ENCODE assay signal across 8 cellular contexts in the genomic region with DNA sequence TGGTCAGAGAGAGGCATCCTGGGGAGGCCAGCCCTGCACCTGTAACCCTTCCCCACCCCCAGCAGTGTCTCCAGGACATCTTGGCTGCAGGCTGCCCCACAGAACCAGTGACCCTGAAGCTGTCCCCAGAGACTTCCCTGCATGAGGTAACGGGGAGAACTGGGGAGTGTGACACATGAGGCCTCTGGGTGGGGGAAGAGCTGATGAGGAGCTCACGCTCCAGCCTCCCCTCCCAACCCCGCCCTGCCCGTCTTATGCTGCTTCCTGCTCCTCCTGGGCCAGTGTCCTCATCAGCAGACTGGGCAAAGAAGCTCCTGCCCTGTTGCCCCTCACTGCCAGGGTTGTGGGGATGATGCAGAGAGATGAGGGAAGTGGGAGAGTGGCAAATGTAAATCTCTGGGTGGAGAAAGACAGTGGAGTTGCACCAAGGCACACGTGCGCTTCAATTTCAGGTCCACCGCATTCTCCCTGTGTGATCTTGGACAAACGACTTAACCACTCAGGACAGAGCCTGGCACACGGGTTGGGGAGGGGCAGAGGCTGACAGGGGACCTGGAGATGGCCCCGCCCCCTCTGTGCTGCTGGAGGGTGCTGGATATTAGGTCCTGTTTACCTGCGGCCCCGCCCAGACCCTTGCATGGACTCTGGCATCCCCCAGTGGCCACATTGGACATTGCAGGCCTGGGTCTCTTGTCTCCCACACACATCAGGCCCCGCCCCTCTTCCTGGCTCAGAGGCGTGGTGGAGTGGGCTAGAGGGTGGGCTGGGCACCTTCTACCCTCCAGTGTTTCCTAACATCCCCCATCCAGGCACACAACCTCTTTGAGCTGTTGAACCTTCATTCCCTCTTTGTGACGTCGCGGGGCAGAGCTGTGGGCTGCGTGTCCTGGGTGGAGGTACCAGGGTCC. TPM values are rescaled to one million over a fixed set of nuclear protein-coding genes. Genes with fewer than 3 reads are reported as not detected.
DNase-seq lines count a peak whose midpoint lies in the region; ATAC-seq and TF ChIP-seq lines count a peak whose summit lies in the region.

No MANE protein-coding gene starts in this region.

- no peak overlapping the region for H3K27ac Mint-ChIP-seq in activated T-helper 2 cell treated with anti-CD3 and anti-CD28 coated beads, Interferon-gamma antibody, Interleukin-2, Interleukin-4, amounts not matched to agents 10 μg/mL and 5 μg/mL and 100 μg/mL, durations not matched to agents 14 hours and 24 hours and 36 hours

- H3K4me1 Mint-ChIP-seq in activated T-helper 2 cell treated with anti-CD3 and anti-CD28 coated beads, Interferon-gamma antibody, Interleukin-2, Interleukin-4, amounts not matched to agents 10 μg/mL and 5 μg/mL and 100 μg/mL, durations not matched to agents 14 hours and 24 hours and 36 hours (ENCODE audit: low read depth), result peaks cover 3% of the 10 kb centered on the region

- H3K27ac ChIP-seq in RWPE2 (ENCODE audit: poor library complexity, severe bottlenecking) (no peak overlapping the region), foreskin keratinocyte (no peak overlapping the region), thoracic aorta (no peak overlapping the region)

- intact Hi-C loops in activated T-helper 2 cell treated with anti-CD3 and anti-CD28 coated beads, Interferon-gamma antibody, Interleukin-2, Interleukin-4, amounts not matched to agents 10 μg/mL and 5 μg/mL and 100 μg/mL, durations not matched to agents 14 hours and 24 hours and 36 hours (cut with micrococcal nuclease), result loop anchor here (1.0 to 5.0 kb wide), 4 partner anchors 23 to 264 kb away; no protein-coding TSS in a partner anchor

- DNase-seq in AG10803 (ENCODE audit: low read depth) (peak; percentile 64), M059J (ENCODE audit: low read depth) (peak; percentile 77), RWPE2 (ENCODE audit: low spot score) (peak; percentile 86), foreskin keratinocyte (peak in 1 of 2 donors; percentile 54), omental fat pad (ENCODE audit: low spot score) (peak; percentile 84), thoracic aorta (ENCODE audit: low spot score) (peak; percentile 62)
- peak; percentile 78 for DNase-seq in activated T-helper 2 cell treated with anti-CD3 and anti-CD28 coated beads, Interferon-gamma antibody, Interleukin-2, Interleukin-4, amounts not matched to agents 10 μg/mL and 5 μg/mL and 100 μg/mL, durations not matched to agents 14 hours and 24 hours and 36 hours (ENCODE audit: low spot score)

- H3K27me3 ChIP-seq in RWPE2 (ENCODE audit: insufficient read depth, poor library complexity, severe bottlenecking) (no peaks in the 10 kb centered on the region), foreskin keratinocyte (no peaks in the 10 kb centered on the region), thoracic aorta (replicated peaks; ENCODE audit: insufficient read depth) (no peaks in the 10 kb centered on the region)

- no peaks in the 10 kb centered on the region for H3K27me3 Mint-ChIP-seq in activated T-helper 2 cell treated with anti-CD3 and anti-CD28 coated beads, Interferon-gamma antibody, Interleukin-2, Interleukin-4, amounts not matched to agents 10 μg/mL and 5 μg/mL and 100 μg/mL, durations not matched to agents 14 hours and 24 hours and 36 hours (ENCODE audit: low read depth)

- H3K36me3 ChIP-seq in RWPE2 (ENCODE audit: low read depth) (no peaks in the 10 kb centered on the region), thoracic aorta (no peaks in the 10 kb centered on the region)

- no peak overlapping the region for H3K4me3 Mint-ChIP-seq in activated T-helper 2 cell treated with anti-CD3 and anti-CD28 coated beads, Interferon-gamma antibody, Interleukin-2, Interleukin-4, amounts not matched to agents 10 μg/mL and 5 μg/mL and 100 μg/mL, durations not matched to agents 14 hours and 24 hours and 36 hours (ENCODE audit: low read depth)

- H3K9me3 ChIP-seq in RWPE2 (ENCODE audit: severe bottlenecking), result no peaks in the 10 kb centered on the region
- no peaks in the 10 kb centered on the region for H3K9me3 ChIP-seq in thoracic aorta

- ATAC-seq in GM19324 (IDR thresholded peaks at IDR 0.05; ENCODE audit: low FRiP score, unreplicated experiment), result peak; percentile 49
- ATAC-seq in RWPE2 (ENCODE audit: low read depth), result peak; percentile 89
- ATAC-seq in foreskin keratinocyte, result peak; percentile 82
- peak; percentile 88 for ATAC-seq in omental fat pad (ENCODE audit: low FRiP score)
- no peak for ATAC-seq in thoracic aorta (ENCODE audit: insufficient number of reproducible peaks, low FRiP score, low read depth)

- H3K4me3 ChIP-seq in AG10803 (ENCODE audit: low read length) (no peak overlapping the region), RWPE2 (ENCODE audit: severe bottlenecking) (no peak overlapping the region), thoracic aorta (no peak overlapping the region)

- no peaks in the 10 kb centered on the region for H3K4me1 ChIP-seq in RWPE2 (ENCODE audit: insufficient read depth, poor library complexity, severe bottlenecking)
- no peaks in the 10 kb centered on the region for H3K4me1 ChIP-seq in foreskin keratinocyte
- H3K4me1 ChIP-seq in thoracic aorta (ENCODE audit: control insufficient read depth in 1 of 2, low read depth in 2 of 2), result no peaks in the 10 kb centered on the region

- no peaks in the 10 kb centered on the region for H3K9me3 Mint-ChIP-seq in activated T-helper 2 cell treated with anti-CD3 and anti-CD28 coated beads, Interferon-gamma antibody, Interleukin-2, Interleukin-4, amounts not matched to agents 10 μg/mL and 5 μg/mL and 100 μg/mL, durations not matched to agents 14 hours and 24 hours and 36 hours

- H3K36me3 Mint-ChIP-seq in activated T-helper 2 cell treated with anti-CD3 and anti-CD28 coated beads, Interferon-gamma antibody, Interleukin-2, Interleukin-4, amounts not matched to agents 10 μg/mL and 5 μg/mL and 100 μg/mL, durations not matched to agents 14 hours and 24 hours and 36 hours (ENCODE audit: low read depth), result no peaks in the 10 kb centered on the region

- TF ChIP-seq CTCF in AG10803 (conservative IDR thresholded peaks at IDR 0.05; ENCODE audit: low read length), result peak; percentile 81
- TF ChIP-seq CTCF in RWPE2 (IDR thresholded peaks at IDR 0.05; ENCODE audit: poor library complexity, severe bottlenecking), result peak; percentile 94
- TF ChIP-seq CTCF in foreskin keratinocyte (conservative IDR thresholded peaks at IDR 0.05), result peak; percentile 93
- TF ChIP-seq CTCF in omental fat pad (IDR thresholded peaks at IDR 0.05), result peak in 1 of 3 donors; percentile 93
- TF ChIP-seq CTCF in thoracic aorta (IDR thresholded peaks at IDR 0.05), result peak; percentile 94

RNA-seq across cellular contexts. Expression of a gene that starts 12.3 kb away (rescaled TPM):
- total RNA-seq in M059J (2014; rRNA removed; shearing (Covaris generic)), result 0.05 and 0.32 TPM in 2 replicates
- total RNA-seq in activated T-helper 2 cell treated with anti-CD3 and anti-CD28 coated beads, Interferon-gamma antibody, Interleukin-2, Interleukin-4, amounts not matched to agents 10 μg/mL and 5 μg/mL and 100 μg/mL, durations not matched to agents 14 hours and 24 hours and 36 hours, result not detected in 2 replicates
- total RNA-seq in foreskin keratinocyte (not detected in 2 replicates), omental fat pad (1 to 10 TPM in 2 of 4 donors, under 1 TPM in 1, not detected in 1; 0.38 to 2.2 (median 1.6) TPM), thoracic aorta (not detected)
- not detected in 2 replicates for polyA plus RNA-seq in foreskin keratinocyte

RNA-seq across cellular contexts. Expression of a gene that starts 17.6 kb away (rescaled TPM):
- total RNA-seq in M059J (2014; rRNA removed; shearing (Covaris generic)), result 0.71 and 1.7 TPM in 2 replicates
- 1.4 and 1.8 TPM in 2 replicates for total RNA-seq in activated T-helper 2 cell treated with anti-CD3 and anti-CD28 coated beads, Interferon-gamma antibody, Interleukin-2, Interleukin-4, amounts not matched to agents 10 μg/mL and 5 μg/mL and 100 μg/mL, durations not matched to agents 14 hours and 24 hours and 36 hours
- total RNA-seq in foreskin keratinocyte, result 0.53 and 0.65 TPM in 2 replicates
- polyA plus RNA-seq in foreskin keratinocyte, result 1.0 and 1.4 TPM in 2 replicates
- total RNA-seq in omental fat pad, result not detected
- total RNA-seq in thoracic aorta, result not detected

RNA-seq across cellular contexts. Expression of a gene that starts 34.0 kb away (rescaled TPM):
- 0.42 TPM in 1 of 2 replicates, not detected in the other for total RNA-seq in M059J (2014; rRNA removed; shearing (Covaris generic))
- not detected in 2 replicates for total RNA-seq in activated T-helper 2 cell treated with anti-CD3 and anti-CD28 coated beads, Interferon-gamma antibody, Interleukin-2, Interleukin-4, amounts not matched to agents 10 μg/mL and 5 μg/mL and 100 μg/mL, durations not matched to agents 14 hours and 24 hours and 36 hours
- total RNA-seq in foreskin keratinocyte (not detected in 2 replicates), omental fat pad (1 to 10 TPM in 2 of 4 donors, under 1 TPM in 2; 0.37 to 2.4 (median 1.0) TPM), thoracic aorta (1 to 10 TPM in 1 of 2 donors, not detected in 1; 4.7 TPM)
- not detected in 2 replicates for polyA plus RNA-seq in foreskin keratinocyte

RNA-seq across cellular contexts. Expression of a gene that starts 38.0 kb away (rescaled TPM):
- total RNA-seq in M059J (2014; rRNA removed; shearing (Covaris generic)), result 1.4 and 1.9 TPM in 2 replicates
- total RNA-seq in activated T-helper 2 cell treated with anti-CD3 and anti-CD28 coated beads, Interferon-gamma antibody, Interleukin-2, Interleukin-4, amounts not matched to agents 10 μg/mL and 5 μg/mL and 100 μg/mL, durations not matched to agents 14 hours and 24 hours and 36 hours, result not detected in 2 replicates
- total RNA-seq in foreskin keratinocyte (not detected in 2 replicates), omental fat pad (100 to 1,000 TPM in 3 of 4 donors, 10 to 100 TPM in 1; 65.7 to 157 (median 128) TPM), thoracic aorta (100 to 1,000 TPM; 223 to 430 TPM)
- polyA plus RNA-seq in foreskin keratinocyte, result not detected in 2 replicates

RNA-seq across cellular contexts. Expression of a gene that starts 51.8 kb away (rescaled TPM):
- not detected in 2 replicates for total RNA-seq in M059J (2014; rRNA removed; shearing (Covaris generic))
- total RNA-seq in activated T-helper 2 cell treated with anti-CD3 and anti-CD28 coated beads, Interferon-gamma antibody, Interleukin-2, Interleukin-4, amounts not matched to agents 10 μg/mL and 5 μg/mL and 100 μg/mL, durations not matched to agents 14 hours and 24 hours and 36 hours, result not detected in 2 replicates
- total RNA-seq in foreskin keratinocyte (not detected in 2 replicates), omental fat pad (not detected), thoracic aorta (not detected)
- not detected in 2 replicates for polyA plus RNA-seq in foreskin keratinocyte
